Comparison of ENCODE assay signal across 22 cellular contexts in the genomic region with DNA sequence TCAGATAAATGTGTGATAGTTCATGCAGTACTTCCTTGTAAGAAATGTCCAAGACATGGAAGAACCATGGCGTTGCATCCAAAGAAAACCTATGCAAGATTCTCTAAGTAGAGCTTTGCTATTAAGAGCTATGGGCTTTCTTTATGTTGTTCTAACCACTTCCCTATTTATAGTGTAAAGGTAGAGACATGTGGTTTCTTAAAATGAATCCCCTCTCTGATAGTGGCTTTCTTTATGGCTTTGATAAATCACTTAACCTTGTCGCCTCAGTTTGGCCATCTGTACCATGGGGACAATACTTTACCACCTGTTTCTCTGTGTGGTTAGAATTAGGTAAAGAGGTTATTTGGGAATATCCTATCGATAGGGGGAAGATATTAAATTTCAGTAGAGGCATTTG.
DNase-seq lines count a peak whose midpoint lies in the region; ATAC-seq and TF ChIP-seq lines count a peak whose summit lies in the region.
"Had no signal": no experiment of that assay in that cellular context is flagged by ENCODE, and none has a peak within 500 bp of the region (broad histone marks: within the 10 kb centered on the region; RNA-seq: fewer than 3 reads in every experiment).

No MANE protein-coding gene starts in this region.

- ATAC-seq in GM18502 (IDR thresholded peaks at IDR 0.05; ENCODE audit: poor library complexity, unreplicated experiment) (peak; percentile 87), GM19452 (IDR thresholded peaks at IDR 0.05; ENCODE audit: unreplicated experiment) (peak; percentile 80), HG03342 (IDR thresholded peaks at IDR 0.05; ENCODE audit: unreplicated experiment) (peak; percentile 63), aorta (ENCODE audit: low FRiP score) (no peak)
- ATAC-seq in central memory CD8-positive, alpha-beta T cell (replicated peaks; ENCODE audit: extremely low read depth, poor library complexity, severe bottlenecking), result peak; percentile 54
- ATAC-seq: esophagus mucosa, left colon, psoas muscle had no signal

- H3K36me3 ChIP-seq in aorta (ENCODE audit: control insufficient read depth in 1 of 2, insufficient read depth in 2 of 2, low read length in 1 of 2), result peaks cover 4 to 6% of the 10 kb centered on the region in 2 donors
- peaks cover 0 to 82% (median 3%) of the 10 kb centered on the region in 3 donors for H3K36me3 ChIP-seq in esophagus squamous epithelium
- H3K36me3 ChIP-seq: BE2C had no signal

- WGBS in aorta, 2 donors, result 83 to 96% methylated on average over 3 of the region's 3 CpGs
- WGBS in esophagus squamous epithelium, 2 donors, result 74 to 89% methylated on average over 3 of the region's 3 CpGs

- H3K4me1 ChIP-seq in aorta (ENCODE audit: control insufficient read depth in 1 of 2, insufficient read depth in 2 of 2, low read length in 2 of 2) (no peaks in the 10 kb centered on the region), esophagus squamous epithelium (peaks cover 0 to 15% (median 5%) of the 10 kb centered on the region in 3 donors)
- H3K4me1 ChIP-seq: BE2C had no signal

- H3K27me3 ChIP-seq in aorta (ENCODE audit: control insufficient read depth in 1 of 2, insufficient read depth in 2 of 2, low read length in 1 of 2), result no peaks in the 10 kb centered on the region
- H3K27me3 ChIP-seq in esophagus squamous epithelium, result no peaks in the 10 kb centered on the region
- H3K27me3 ChIP-seq: BE2C, SJCRH30, testis had no signal

- peaks cover 2% of the 10 kb centered on the region for H3K9me3 ChIP-seq in aorta (ENCODE audit: control insufficient read depth, low read length)
- peaks cover 0 to 10% (median 8%) of the 10 kb centered on the region in 3 donors for H3K9me3 ChIP-seq in esophagus squamous epithelium
- H3K9me3 ChIP-seq: BE2C, testis had no signal

- H3K27ac Mint-ChIP-seq in central memory CD8-positive, alpha-beta T cell (ENCODE audit: low read depth), result peak overlapping the region; percentile 86

- no peaks in the 10 kb centered on the region for H3K27me3 Mint-ChIP-seq in central memory CD8-positive, alpha-beta T cell

- peak overlapping the region; percentile 53 for H3K4me3 Mint-ChIP-seq in central memory CD8-positive, alpha-beta T cell
- H3K4me3 Mint-ChIP-seq: mesothelial cell of epicardium, neural crest cell had no signal

- no peak for DNase-seq in central memory CD8-positive, alpha-beta T cell (ENCODE audit: low spot score in 2 of 2)
- DNase-seq in aorta (no peak), NCI-H1694 treated with DMSO at 0.1 percent for 48 hours (lab: John Stamatoyannopoulos, UW) (no peak), esophagus squamous epithelium (lab: John Stamatoyannopoulos, UW) (no peak)
- DNase-seq: activated CD4-positive, CD25-positive, alpha-beta regulatory T cell; activated effector memory CD4-positive, alpha-beta T cell treated with Interleukin-2 at 50 U/mL for 16 hours; BE2C; KBM-7; left colon; NCI-H1092; NCI-H526; psoas muscle; SJCRH30; stimulated activated CD4-positive, alpha-beta T cell treated with anti-CD3 and anti-CD28 coated beads, Interleukin-4, amount 100 ng/mL, for 24 hours; testis had no signal

- H3K4me3 ChIP-seq in aorta (ENCODE audit: low read length in 2 of 2), result no peak overlapping the region
- no peak overlapping the region for H3K4me3 ChIP-seq in esophagus squamous epithelium
- H3K4me3 ChIP-seq: psoas muscle, SJCRH30, smooth muscle cell, testis had no signal

- H3K4me1 Mint-ChIP-seq in central memory CD8-positive, alpha-beta T cell, result peaks cover 22% of the 10 kb centered on the region

- peaks cover 2% of the 10 kb centered on the region for H3K36me3 Mint-ChIP-seq in central memory CD8-positive, alpha-beta T cell (ENCODE audit: insufficient read depth)

- H3K27ac ChIP-seq in aorta (ENCODE audit: low read depth in 1 of 2, low read length in 2 of 2), result no peak overlapping the region
- H3K27ac ChIP-seq in esophagus squamous epithelium, result no peak overlapping the region
- H3K27ac ChIP-seq: psoas muscle, SJCRH30, testis had no signal

- intact Hi-C loops in aorta (cut with DNase I), result no loop called here
- intact Hi-C loops in esophagus squamous epithelium (cut with DNase I), result no loop called here

- TF ChIP-seq POLR2A in esophagus squamous epithelium (IDR thresholded peaks at IDR 0.05), result no peak

- H3K9me3 Mint-ChIP-seq in central memory CD8-positive, alpha-beta T cell, result no peaks in the 10 kb centered on the region
- H3K9me3 Mint-ChIP-seq: neural crest cell had no signal

- no peak for TF ChIP-seq CTCF in esophagus squamous epithelium (IDR thresholded peaks at IDR 0.05)
